Comparison of ENCODE assay signal across 8 cellular contexts in the genomic region with DNA sequence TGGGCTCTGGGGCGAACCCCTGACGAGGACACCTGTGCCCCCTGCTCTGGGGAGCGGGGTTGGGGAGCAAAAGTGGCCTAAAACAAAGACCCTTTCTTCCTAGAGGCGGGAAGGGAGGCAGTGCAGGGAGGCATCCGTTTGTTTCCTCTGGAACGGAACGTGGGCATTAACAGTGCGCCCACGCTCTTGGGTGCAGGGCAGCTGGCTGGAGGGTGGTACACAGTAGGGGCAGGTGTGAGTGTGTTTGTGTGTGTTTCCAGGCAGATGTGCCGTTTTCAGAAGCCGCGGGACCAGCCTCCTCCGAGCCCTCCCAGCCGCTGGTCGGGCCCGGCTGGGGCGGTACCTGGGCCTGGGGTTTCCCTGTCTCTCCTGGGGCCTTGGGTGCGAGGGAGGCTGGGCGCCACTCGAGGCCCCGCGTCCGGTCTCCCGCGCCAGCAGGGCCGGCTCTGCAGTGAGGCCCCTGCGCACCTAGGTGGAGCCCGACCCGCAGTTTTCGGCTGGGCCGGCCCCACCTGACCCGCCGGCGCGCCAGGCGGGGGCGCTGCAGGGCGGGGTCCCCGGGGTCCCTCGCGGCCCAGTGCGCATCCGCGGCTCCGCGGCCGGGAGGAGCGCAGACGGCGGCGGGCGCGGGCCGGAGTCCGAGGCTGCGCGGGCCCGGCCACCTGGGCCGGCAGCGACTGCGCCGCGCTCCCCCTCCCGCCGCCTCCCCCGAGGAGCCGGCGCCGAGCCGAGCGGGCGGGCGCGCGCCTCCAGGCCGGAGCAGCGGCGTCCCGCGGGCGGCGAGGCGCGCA.
DNase-seq lines count a peak whose midpoint lies in the region; ATAC-seq, FAIRE-seq and TF ChIP-seq lines count a peak whose summit lies in the region.

No MANE protein-coding gene starts in this region.

- DNase-seq in AG09309 (ENCODE audit: low read depth) (no peak), GM23338 (ENCODE audit: low spot score) (peak; percentile 66), GM12892 (ENCODE audit: insufficient read length) (no peak)
- peak; percentile 27 for DNase-seq in activated CD8-positive, alpha-beta T cell treated with anti-CD3 and anti-CD28 coated beads, Interleukin-2, amount 10 ng/mL, durations not matched to agents 7 days and 5 days
- DNase-seq in stimulated activated CD8-positive, alpha-beta memory T cell treated with anti-CD3 and anti-CD28 coated beads, Interleukin-4, amount 100 ng/mL, for 24 hours (ENCODE audit: low read depth), result peak; percentile 7

- no peak overlapping the region for H2AFZ ChIP-seq in GM23338

- H3K36me3 ChIP-seq in GM23338 (ENCODE audit: insufficient read depth), result no peaks in the 10 kb centered on the region
- no peaks in the 10 kb centered on the region for H3K36me3 ChIP-seq in iPS-20b (ENCODE audit: insufficient read depth, low read depth, low read length)

- H3K27me3 ChIP-seq in GM23338 (ENCODE audit: insufficient read depth) (peaks cover 14% of the 10 kb centered on the region; the same call in 1 of the 2 replicates), iPS-20b (ENCODE audit: insufficient read depth, low read length) (peaks cover 19% of the 10 kb centered on the region)

- TF ChIP-seq CTCF in AG09309 (IDR thresholded peaks at IDR 0.05; ENCODE audit: control insufficient read depth, insufficient read depth, low read depth, low read length, missing control alignments) (peak; percentile 16), GM23338 (conservative IDR thresholded peaks at IDR 0.05; ENCODE audit: low read depth in 2 of 2) (peak in 1 of 2 experiments; percentile 51; a peak in 2 of 4 replicates)

- H3K36me3 Mint-ChIP-seq in GM23338 (ENCODE audit: low read depth), result peaks cover 21% of the 10 kb centered on the region
- peaks cover 2% of the 10 kb centered on the region for H3K36me3 Mint-ChIP-seq in activated CD8-positive, alpha-beta T cell treated with anti-CD3 and anti-CD28 coated beads, Interleukin-2, amount 10 ng/mL, durations not matched to agents 7 days and 5 days (ENCODE audit: low read depth)

- no peaks in the 10 kb centered on the region for H3K79me2 ChIP-seq in GM23338 (replicated peaks; ENCODE audit: insufficient read depth)

- ATAC-seq in GM23338 (peak; percentile 78), HG03108 (IDR thresholded peaks at IDR 0.05; ENCODE audit: unreplicated experiment) (no peak), GM18858 (IDR thresholded peaks at IDR 0.05; ENCODE audit: unreplicated experiment) (no peak)
- ATAC-seq in activated CD8-positive, alpha-beta T cell treated with anti-CD3 and anti-CD28 coated beads, Interleukin-2, amount 10 ng/mL, durations not matched to agents 7 days and 5 days, result peak; percentile 69

- H3F3A ChIP-seq in GM23338 (replicated peaks; ENCODE audit: low read depth), result no peaks in the 10 kb centered on the region

- no peak for TF ChIP-seq POLR2A in GM12892 (IDR thresholded peaks at IDR 0.05; ENCODE audit: low read depth, low read length)

- no peak overlapping the region for H3K9ac ChIP-seq in iPS-20b (ENCODE audit: low read depth, low read length)

- H3K9me3 ChIP-seq in iPS-20b (ENCODE audit: insufficient read depth, low read depth, low read length), result peaks cover 15% of the 10 kb centered on the region

- H3K4me3 ChIP-seq in AG09309 (ENCODE audit: control insufficient read depth, low read depth, low read length) (no peak overlapping the region), GM23338 (no peak overlapping the region), iPS-20b (ENCODE audit: low read length) (peak overlapping the region; percentile 23; the same call in 1 of the 2 replicates)

- no peak overlapping the region for H3K4me2 ChIP-seq in GM23338

- POLR2A ChIA-PET in activated CD8-positive, alpha-beta T cell treated with anti-CD3 and anti-CD28 coated beads, Interleukin-2, amount 10 ng/mL, durations not matched to agents 7 days and 5 days (lab: Charles Lee), result no interaction called here

- no peak overlapping the region for H3K27ac ChIP-seq in GM23338 (ENCODE audit: low read depth)
- H3K27ac ChIP-seq in iPS-20b (ENCODE audit: low read length), result no peak overlapping the region

- CTCF ChIA-PET in activated CD8-positive, alpha-beta T cell treated with anti-CD3 and anti-CD28 coated beads, Interleukin-2, amount 10 ng/mL, durations not matched to agents 7 days and 5 days (lab: Charles Lee), result no interaction called here

- H3K9me3 Mint-ChIP-seq in GM23338, result peaks cover 20% of the 10 kb centered on the region
- H3K9me3 Mint-ChIP-seq in activated CD8-positive, alpha-beta T cell treated with anti-CD3 and anti-CD28 coated beads, Interleukin-2, amount 10 ng/mL, durations not matched to agents 7 days and 5 days (ENCODE audit: insufficient read depth), result peaks cover 20% of the 10 kb centered on the region

- peak overlapping the region; percentile 71 for H3K4me3 Mint-ChIP-seq in GM23338
- peak overlapping the region; percentile 31 for H3K4me3 Mint-ChIP-seq in activated CD8-positive, alpha-beta T cell treated with anti-CD3 and anti-CD28 coated beads, Interleukin-2, amount 10 ng/mL, durations not matched to agents 7 days and 5 days

- H3K27me3 Mint-ChIP-seq in GM23338 (ENCODE audit: insufficient read depth, low read depth, poor library complexity), result peaks cover 20% of the 10 kb centered on the region
- H3K27me3 Mint-ChIP-seq in activated CD8-positive, alpha-beta T cell treated with anti-CD3 and anti-CD28 coated beads, Interleukin-2, amount 10 ng/mL, durations not matched to agents 7 days and 5 days (ENCODE audit: low read depth), result peaks cover 14% of the 10 kb centered on the region

- no peaks in the 10 kb centered on the region for H3K9me2 ChIP-seq in GM23338 (ENCODE audit: insufficient read depth)

- H3K27ac Mint-ChIP-seq in GM23338, result no peak overlapping the region
- no peak overlapping the region for H3K27ac Mint-ChIP-seq in activated CD8-positive, alpha-beta T cell treated with anti-CD3 and anti-CD28 coated beads, Interleukin-2, amount 10 ng/mL, durations not matched to agents 7 days and 5 days

- H4K20me1 ChIP-seq in GM23338 (replicated peaks; ENCODE audit: insufficient read depth), result no peaks in the 10 kb centered on the region

- no peak for FAIRE-seq in GM12892 (lab: Jason Lieb, UNC)

- peaks cover 12% of the 10 kb centered on the region for H3K4me1 Mint-ChIP-seq in GM23338
- peaks cover 1% of the 10 kb centered on the region for H3K4me1 Mint-ChIP-seq in activated CD8-positive, alpha-beta T cell treated with anti-CD3 and anti-CD28 coated beads, Interleukin-2, amount 10 ng/mL, durations not matched to agents 7 days and 5 days (ENCODE audit: low read depth)

- H3K4me1 ChIP-seq in GM23338 (ENCODE audit: insufficient read depth) (no peaks in the 10 kb centered on the region), iPS-20b (ENCODE audit: insufficient read depth, low read length) (no peaks in the 10 kb centered on the region)

TF ChIP-seq in GM23338, 12 proteins besides CTCF, POLR2A, EP300 and RAD21:
- no peak for TF ChIP-seq STAT1 (IDR thresholded peaks at IDR 0.05; ENCODE audit: unreplicated experiment)
- TF ChIP-seq, protein P1, sequence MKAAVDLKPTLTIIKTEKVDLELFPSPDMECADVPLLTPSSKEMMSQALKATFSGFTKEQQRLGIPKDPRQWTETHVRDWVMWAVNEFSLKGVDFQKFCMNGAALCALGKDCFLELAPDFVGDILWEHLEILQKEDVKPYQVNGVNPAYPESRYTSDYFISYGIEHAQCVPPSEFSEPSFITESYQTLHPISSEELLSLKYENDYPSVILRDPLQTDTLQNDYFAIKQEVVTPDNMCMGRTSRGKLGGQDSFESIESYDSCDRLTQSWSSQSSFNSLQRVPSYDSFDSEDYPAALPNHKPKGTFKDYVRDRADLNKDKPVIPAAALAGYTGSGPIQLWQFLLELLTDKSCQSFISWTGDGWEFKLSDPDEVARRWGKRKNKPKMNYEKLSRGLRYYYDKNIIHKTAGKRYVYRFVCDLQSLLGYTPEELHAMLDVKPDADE (IDR thresholded peaks at IDR 0.05), result no peak
- no peak for TF ChIP-seq EZH2 (IDR thresholded peaks at IDR 0.05; ENCODE audit: low read depth, unreplicated experiment)
- no peak for TF ChIP-seq ZNF331 (CRISPR knock-in tag; IDR thresholded peaks at IDR 0.05; ENCODE audit: low read depth)

Comparison
In these comparisons a context has a peak if more than half of its experiments do, and no peak if none do; other contexts are left out.
1. DNase-seq: peak in GM23338 (single experiment), activated CD8-positive, alpha-beta T cell treated with anti-CD3 and anti-CD28 coated beads, Interleukin-2, amount 10 ng/mL, durations not matched to agents 7 days and 5 days (single experiment) and stimulated activated CD8-positive, alpha-beta memory T cell treated with anti-CD3 and anti-CD28 coated beads, Interleukin-4, amount 100 ng/mL, for 24 hours (single experiment); none in AG09309 (single experiment) and GM12892 (single experiment).
2. ATAC-seq: peak in GM23338 (single experiment) and activated CD8-positive, alpha-beta T cell treated with anti-CD3 and anti-CD28 coated beads, Interleukin-2, amount 10 ng/mL, durations not matched to agents 7 days and 5 days (single experiment); none in HG03108 (single experiment) and GM18858 (single experiment).